ENCODE assay signal across 1 cellular context in the genomic region with DNA sequence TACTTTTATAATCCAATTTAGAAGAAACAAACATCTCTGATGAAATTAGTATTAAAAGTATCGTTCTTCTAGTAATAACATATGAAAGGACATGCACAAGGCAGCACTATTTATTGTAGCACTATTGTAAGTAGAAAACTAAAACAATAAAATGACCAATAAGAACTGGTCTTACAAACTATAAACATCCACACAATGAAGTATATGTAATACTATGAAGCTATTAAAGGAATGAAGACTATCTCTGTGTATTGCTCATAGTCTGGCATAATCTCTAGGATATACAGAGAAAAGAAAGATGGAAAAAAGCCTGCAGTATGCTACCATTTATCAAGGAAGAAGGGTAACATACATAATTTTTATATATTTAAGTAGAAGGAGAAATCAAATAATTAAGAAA.
TF ChIP-seq lines count a peak whose summit lies in the region.

No MANE protein-coding gene starts in this region.

TF ChIP-seq in K562, 482 proteins besides CTCF, POLR2A, EP300 and RAD21 (continued from another document):
- TF ChIP-seq RBM25 (IDR thresholded peaks at IDR 0.05; ENCODE audit: low read depth, low read length, severe bottlenecking), result no peak
- no peak for TF ChIP-seq TCFL5 (CRISPR knock-in tag; conservative IDR thresholded peaks at IDR 0.05)
- TF ChIP-seq THRB (CRISPR knock-in tag; conservative IDR thresholded peaks at IDR 0.05), result no peak
- TF ChIP-seq, protein P1, sequence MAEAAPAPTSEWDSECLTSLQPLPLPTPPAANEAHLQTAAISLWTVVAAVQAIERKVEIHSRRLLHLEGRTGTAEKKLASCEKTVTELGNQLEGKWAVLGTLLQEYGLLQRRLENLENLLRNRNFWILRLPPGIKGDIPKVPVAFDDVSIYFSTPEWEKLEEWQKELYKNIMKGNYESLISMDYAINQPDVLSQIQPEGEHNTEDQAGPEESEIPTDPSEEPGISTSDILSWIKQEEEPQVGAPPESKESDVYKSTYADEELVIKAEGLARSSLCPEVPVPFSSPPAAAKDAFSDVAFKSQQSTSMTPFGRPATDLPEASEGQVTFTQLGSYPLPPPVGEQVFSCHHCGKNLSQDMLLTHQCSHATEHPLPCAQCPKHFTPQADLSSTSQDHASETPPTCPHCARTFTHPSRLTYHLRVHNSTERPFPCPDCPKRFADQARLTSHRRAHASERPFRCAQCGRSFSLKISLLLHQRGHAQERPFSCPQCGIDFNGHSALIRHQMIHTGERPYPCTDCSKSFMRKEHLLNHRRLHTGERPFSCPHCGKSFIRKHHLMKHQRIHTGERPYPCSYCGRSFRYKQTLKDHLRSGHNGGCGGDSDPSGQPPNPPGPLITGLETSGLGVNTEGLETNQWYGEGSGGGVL (CRISPR knock-in tag; IDR thresholded peaks at IDR 0.05), result no peak
- TF ChIP-seq ETV1 (tag; conservative IDR thresholded peaks at IDR 0.05; ENCODE audit: low read depth), result no peak
- no peak for TF ChIP-seq TRIM28 (IDR thresholded peaks at IDR 0.05)
